In genomic region chr4:184649971-184650855, GRCh38 we compare ENCODE assay signal across 8 cellular contexts. TPM values are rescaled to one million over a fixed set of nuclear protein-coding genes. Genes with fewer than 3 reads are reported as not detected.
DNase-seq lines count a peak whose midpoint lies in the region; ATAC-seq, FAIRE-seq and TF ChIP-seq lines count a peak whose summit lies in the region.

No MANE protein-coding gene starts in this region.

- H3K4me1 Mint-ChIP-seq in mesothelial cell of epicardium, result peaks cover 38% of the 10 kb centered on the region

- no peaks in the 10 kb centered on the region for H3K9me3 Mint-ChIP-seq in mesothelial cell of epicardium

- peak overlapping the region; percentile 83 for H3K4me3 Mint-ChIP-seq in mesothelial cell of epicardium

- peaks cover 6% of the 10 kb centered on the region for H3K36me3 Mint-ChIP-seq in mesothelial cell of epicardium

- no peak for TF ChIP-seq CTCF in AG10803 (conservative IDR thresholded peaks at IDR 0.05; ENCODE audit: low read length)
- TF ChIP-seq CTCF in GM12873 (IDR thresholded peaks at IDR 0.05; ENCODE audit: insufficient read depth, low read depth, low read length, missing control alignments), result peak; percentile 5
- TF ChIP-seq CTCF in mesothelial cell of epicardium (IDR thresholded peaks at IDR 0.05; ENCODE audit: unreplicated experiment), result no peak

- no peaks in the 10 kb centered on the region for H3K27me3 Mint-ChIP-seq in mesothelial cell of epicardium (ENCODE audit: low read depth)

- DNase-seq in AG10803 (ENCODE audit: low read depth) (peak; percentile 43), RPMI7951 (ENCODE audit: low read depth) (peak; percentile 37), dedifferentiated amniotic fluid mesenchymal stem cell (ENCODE audit: extremely low spot score) (peak; percentile 24), mesothelial cell of epicardium (ENCODE audit: low spot score in 2 of 2, unreplicated experiment in 2 of 2) (no peak), urothelium cell line (ENCODE audit: low spot score) (peak; percentile 14), GDM1 (lab: John Stamatoyannopoulos, UW) (no peak)

- H3K27ac Mint-ChIP-seq in mesothelial cell of epicardium, result peak overlapping the region; percentile 94

- peak; percentile 6 for ATAC-seq in HG02981 (IDR thresholded peaks at IDR 0.05; ENCODE audit: unreplicated experiment)

- H3K4me3 ChIP-seq in AG10803 (ENCODE audit: low read length), result peak overlapping the region; percentile 88

- FAIRE-seq in urothelium cell line (lab: Jason Lieb, UNC), result no peak

RNA-seq across cellular contexts. Expression of gene PRIMPOL, which starts 0.7 kb away (rescaled TPM):
- total RNA-seq in RPMI7951 (2014; rRNA removed; shearing (Covaris generic)), result 23.7 and 30.9 TPM in 2 replicates
- 20.7 to 22.3 TPM (median 20.9 TPM) in 3 replicates for total RNA-seq in mesothelial cell of epicardium

RNA-seq across cellular contexts. Expression of gene CASP3, which starts 1.0 kb away (rescaled TPM):
- total RNA-seq in RPMI7951 (2014; rRNA removed; shearing (Covaris generic)), result 50.8 and 56.1 TPM in 2 replicates
- total RNA-seq in mesothelial cell of epicardium, result 20.3 to 21.5 TPM (median 21.0 TPM) in 3 replicates

Comparison
In these comparisons a context has a peak if more than half of its experiments do, and no peak if none do; other contexts are left out.
1. DNase-seq: peak in AG10803 (single experiment), RPMI7951 (single experiment), dedifferentiated amniotic fluid mesenchymal stem cell (single experiment) and urothelium cell line (single experiment); none in mesothelial cell of epicardium (0 of 2) and GDM1 (single experiment).